Comparison of ENCODE assay signal across 8 cellular contexts in the genomic region with DNA sequence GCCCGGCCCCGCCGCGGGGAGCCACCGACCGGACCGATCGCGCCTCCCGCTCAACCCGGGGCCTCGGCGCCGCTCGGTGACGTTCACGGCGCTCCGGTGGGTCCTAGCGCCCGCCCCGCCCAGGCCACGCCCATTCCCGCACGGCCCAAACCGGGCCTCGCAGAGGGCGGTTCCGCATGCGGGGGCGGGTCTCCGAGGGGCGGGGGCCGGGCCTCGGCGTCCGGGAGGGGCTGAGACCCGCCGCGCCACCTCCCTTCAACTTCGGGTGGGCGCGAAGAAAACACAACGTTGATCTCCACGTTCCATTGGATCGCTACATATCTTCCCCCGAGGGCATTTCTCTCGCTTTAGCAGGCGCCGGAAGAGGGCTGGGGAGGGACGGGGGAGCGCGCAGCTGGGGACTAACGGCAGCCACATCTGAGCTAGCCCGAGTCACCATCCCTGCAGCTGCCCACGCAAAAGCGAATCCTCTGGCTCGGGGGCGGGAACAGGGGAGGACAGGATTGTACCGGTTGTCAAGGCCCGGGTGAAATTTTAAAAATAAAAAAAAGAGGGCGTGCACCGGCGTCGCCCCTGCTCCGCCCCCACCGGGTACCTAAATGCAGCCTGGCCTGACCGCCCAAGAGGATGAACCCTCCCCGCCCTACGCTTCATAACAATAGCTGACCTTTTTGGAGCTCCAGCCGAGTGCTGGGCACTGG.
A peak's percentile ranks its signal among the peaks of the same experiment; 100 is the strongest.
DNase-seq lines count a peak whose midpoint lies in the region; ATAC-seq and FAIRE-seq lines count a peak whose summit lies in the region.

A gene (minus strand): TSS at position 78 of the 701 bp plus-strand sequence. CDS start 547 bp downstream, outside the sequence.

- H3K27ac ChIP-seq in caudate nucleus (ENCODE audit: low read depth, low read length), result peak within 1 kb of the TSS; percentile 77

- FAIRE-seq in GM18507 (lab: Jason Lieb, UNC), result peak; percentile 87

- DNase-seq in 8988T (peak; percentile 83), GM18507 (ENCODE audit: extremely low spot score, insufficient read length, low read depth) (peak; percentile 91), NCI-H2171 treated with DMSO at 0.1 percent for 48 hours (lab: John Stamatoyannopoulos, UW) (peak; percentile 80), caudate nucleus (lab: John Stamatoyannopoulos, UW) (peak in 59 of 61 donors; percentile 21 to 92 (median 80)), islet precursor cell (peak; percentile 90)
- peak; percentile 68 to 88 (median 79) for DNase-seq in activated CD4-positive, CD25-positive, alpha-beta regulatory T cell (lab: John Stamatoyannopoulos, UW)
- DNase-seq in stimulated activated CD4-positive, alpha-beta T cell treated with anti-CD3 and anti-CD28 coated beads, Interleukin-12 subunit alpha, Interleukin-12 subunit beta, amount 100 ng/mL, for 24 hours (ENCODE audit: low read depth in 2 of 2), result peak; percentile 71 to 87

- peak; percentile 78 for ATAC-seq in HG02973 (IDR thresholded peaks at IDR 0.05; ENCODE audit: unreplicated experiment)

Comparison
In these comparisons a context has a peak if more than half of its experiments do, and no peak if none do; other contexts are left out.
1. Peak in every context shown above with its lines: DNase-seq, ATAC-seq and H3K27ac ChIP-seq.